Comparison of ENCODE assay signal across 9 cellular contexts in genomic region chr16:4612977-4613635, GRCh38. TPM values are rescaled to one million over a fixed set of nuclear protein-coding genes. Genes with fewer than 3 reads are reported as not detected.
DNase-seq lines count a peak whose midpoint lies in the region; ATAC-seq, FAIRE-seq and TF ChIP-seq lines count a peak whose summit lies in the region.
"Had no signal": no experiment of that assay in that cellular context is flagged by ENCODE, and none has a peak within 500 bp of the region (broad histone marks: within the 10 kb centered on the region; RNA-seq: fewer than 3 reads in every experiment).

No MANE protein-coding gene starts in this region.

- 67% methylated on average over 13 of the region's 14 CpGs for WGBS in A549 (ENCODE audit: missing lambda C conversion rate)

- TF ChIP-seq RAD21 in A549 (conservative IDR thresholded peaks at IDR 0.05 in 1 of 2, IDR thresholded peaks at IDR 0.05 in 1 of 2), result no peak

- H3K36me3 ChIP-seq in bronchial epithelial cell (ENCODE audit: control insufficient read depth, insufficient read depth, low read length), result peaks cover 9% of the 10 kb centered on the region

- TF ChIP-seq CTCF in A549 (IDR thresholded peaks at IDR 0.05) (no peak), bronchial epithelial cell (IDR thresholded peaks at IDR 0.05; ENCODE audit: insufficient read depth, low read length, severe bottlenecking) (no peak)

- H3K9me3 ChIP-seq in A549 (no peaks in the 10 kb centered on the region), mononuclear cell (ENCODE audit: low read depth, low read length) (no peaks in the 10 kb centered on the region)

- H3K4me2 ChIP-seq in A549, result peak overlapping the region; percentile 99

- ATAC-seq in A549, result no peak

- H3K27me3 ChIP-seq in bronchial epithelial cell (ENCODE audit: control insufficient read depth, insufficient read depth, low read length), result no peaks in the 10 kb centered on the region
- H3K27me3 ChIP-seq in mononuclear cell (ENCODE audit: insufficient read depth, low read length), result no peaks in the 10 kb centered on the region

- H3K4me3 ChIP-seq in A549 (peak overlapping the region; percentile 89), bronchial epithelial cell (ENCODE audit: low read depth, low read length) (peak overlapping the region; percentile 86), mononuclear cell (ENCODE audit: low read length) (peak overlapping the region; percentile 79)

- POLR2A ChIA-PET in A549 (lab: Yijun Ruan, JAX), result no interaction called here

- FAIRE-seq in A549 (lab: Jason Lieb, UNC) (no peak), bronchial epithelial cell (lab: Jason Lieb, UNC) (peak; percentile 94)

- H3K4me1 ChIP-seq in A549 (peaks cover 35% of the 10 kb centered on the region), mononuclear cell (ENCODE audit: insufficient read depth, low read length) (peaks cover 50% of the 10 kb centered on the region)

- DNase-seq in A549 (ENCODE audit: low read depth in 1 of 2, low spot score in 1 of 2), result no peak
- DNase-seq in HPDE6-E6E7 (ENCODE audit: extremely low spot score), result peak; percentile 58
- DNase-seq in bronchial epithelial cell (ENCODE audit: low read depth), result peak; percentile 45
- no peak for DNase-seq in NCI-H2227 treated with DMSO at 0.1 percent for 48 hours (lab: John Stamatoyannopoulos, UW)
- DNase-seq in NCI-H2029 treated with DMSO at 0.1 percent for 48 hours (lab: John Stamatoyannopoulos, UW), result no peak
- DNase-seq in stimulated activated CD4-positive, alpha-beta T cell treated with anti-CD3 and anti-CD28 coated beads, Interleukin-1b, Interleukin-23, amount 100 ng/mL, for 48 hours, result no peak
- DNase-seq in kidney tubule cell (ENCODE audit: low spot score), result no peak
- DNase-seq: activated CD4-positive, alpha-beta T cell treated with anti-CD3 and anti-CD28 coated beads for 1 hour had no signal

- CTCF ChIA-PET in A549 (lab: Yijun Ruan, JAX), result interaction anchor here (1.0 to 3.2 kb wide), 5 partner anchors 11 to 107 kb away, joined by 3 to 16 read pairs (median 4); partner anchors contain the start of gene MGRN1

- no peak for TF ChIP-seq EP300 in A549 (IDR thresholded peaks at IDR 0.05)

- TF ChIP-seq POLR2A in A549 (IDR thresholded peaks at IDR 0.05; ENCODE audit: low read length), result no peak

- peak overlapping the region; percentile 93 to 98 for H3K27ac ChIP-seq in A549

TF ChIP-seq in A549, 52 proteins besides CTCF, POLR2A, EP300 and RAD21:
- TF ChIP-seq POLR2AphosphoS2 (conservative IDR thresholded peaks at IDR 0.05; ENCODE audit: low read length) (no peak), PBX3 (IDR thresholded peaks at IDR 0.05) (no peak), CHD2 (IDR thresholded peaks at IDR 0.05; ENCODE audit: low read length, partially characterized antibody) (no peak), RARB (CRISPR knock-in tag; IDR thresholded peaks at IDR 0.05) (no peak), MYC (IDR thresholded peaks at IDR 0.05; ENCODE audit: borderline replicate concordance, low read length) (no peak), ESRRA (IDR thresholded peaks at IDR 0.05; ENCODE audit: borderline replicate concordance, low read length) (no peak), FOSB (CRISPR knock-in tag; IDR thresholded peaks at IDR 0.05) (no peak), ZNF302 (CRISPR knock-in tag; IDR thresholded peaks at IDR 0.05) (no peak), RNF2 (IDR thresholded peaks at IDR 0.05; ENCODE audit: borderline replicate concordance, low read depth) (no peak), PHF8 (IDR thresholded peaks at IDR 0.05; ENCODE audit: borderline replicate concordance, low read depth) (no peak), E2F6 (IDR thresholded peaks at IDR 0.05; ENCODE audit: borderline replicate concordance, low read depth) (no peak), RCOR1 (IDR thresholded peaks at IDR 0.05; ENCODE audit: low read depth, low read length) (no peak), BCL3 (IDR thresholded peaks at IDR 0.05) (no peak), EHF (CRISPR knock-in tag; IDR thresholded peaks at IDR 0.05) (no peak), NFE2L2 (conservative IDR thresholded peaks at IDR 0.05; ENCODE audit: low read length) (no peak), KDM5A (IDR thresholded peaks at IDR 0.05) (no peak), CBX8 (IDR thresholded peaks at IDR 0.05) (no peak), MAZ (IDR thresholded peaks at IDR 0.05; ENCODE audit: borderline replicate concordance, low read depth, low read length) (no peak), HOXB5 (CRISPR knock-in tag; IDR thresholded peaks at IDR 0.05) (no peak), HDAC2 (IDR thresholded peaks at IDR 0.05) (no peak)
TF ChIP-seq in A549: peak in this region for 0.

RNA-seq across cellular contexts. Expression of gene UBALD1, which starts 1.6 kb away (rescaled TPM):
- polyA plus RNA-seq in A549 (2011; rRNA removed), result 10.0 and 10.2 TPM in 2 replicates
- 52.3 and 75.7 TPM in 2 replicates for polyA plus RNA-seq in A549 (2012; cell fraction: cytosol; rRNA removed)
- polyA plus RNA-seq in A549 (2012; cell fraction: nucleus; rRNA removed), result 126 and 212 TPM in 2 replicates
- polyA plus RNA-seq in A549 (2017; fragmentation: RNase III; extraction: RNeasy Plus Mini Kit Qiagen cat#74134 plus additional on column Dnase treatment), result 33.2 to 36.6 TPM (median 34.1 TPM) in 3 replicates
- polyA minus RNA-seq in A549 (2011; rRNA and poly(A)+ RNA removed), result 6.7 and 10.2 TPM in 2 replicates
- total RNA-seq in bronchial epithelial cell, result 3.7 and 4.7 TPM in 2 replicates
- 7.9 TPM for total RNA-seq in mononuclear cell

RNA-seq across cellular contexts. Expression of gene MGRN1, which starts 11.5 kb away (rescaled TPM):
- polyA plus RNA-seq in A549 (2011; rRNA removed), result 4.3 and 8.2 TPM in 2 replicates
- polyA plus RNA-seq in A549 (2012; cell fraction: cytosol; rRNA removed), result 13.8 and 18.5 TPM in 2 replicates
- polyA plus RNA-seq in A549 (2012; cell fraction: nucleus; rRNA removed), result 34.4 and 34.6 TPM in 2 replicates
- polyA plus RNA-seq in A549 (2017; fragmentation: RNase III; extraction: RNeasy Plus Mini Kit Qiagen cat#74134 plus additional on column Dnase treatment), result 28.2 to 30.6 TPM (median 29.9 TPM) in 3 replicates
- 10.7 and 16.5 TPM in 2 replicates for polyA minus RNA-seq in A549 (2011; rRNA and poly(A)+ RNA removed)
- 6.1 and 10.1 TPM in 2 replicates for total RNA-seq in bronchial epithelial cell
- total RNA-seq in mononuclear cell, result 40.8 TPM

RNA-seq across cellular contexts. Expression of gene C16orf96, which starts 57.0 kb away (rescaled TPM):
- polyA plus RNA-seq in A549 (2011; rRNA removed) (0.03 TPM in 1 of 2 replicates, not detected in the other), A549 (2017; fragmentation: RNase III; extraction: RNeasy Plus Mini Kit Qiagen cat#74134 plus additional on column Dnase treatment) (0.01 to 0.03 TPM in 2 of 3 replicates, not detected in the other)
- 0.01 TPM in 2 replicates for polyA plus RNA-seq in A549 (2012; cell fraction: cytosol; rRNA removed)
- 0.02 and 0.04 TPM in 2 replicates for polyA plus RNA-seq in A549 (2012; cell fraction: nucleus; rRNA removed)
- not detected in 2 replicates for polyA minus RNA-seq in A549 (2011; rRNA and poly(A)+ RNA removed)
- total RNA-seq in bronchial epithelial cell (not detected in 2 replicates), mononuclear cell (0.42 TPM)

Comparison
In these comparisons a context has a peak if more than half of its experiments do, and no peak if none do; other contexts are left out.
1. DNase-seq: peak in HPDE6-E6E7 (single experiment) and bronchial epithelial cell (single experiment); none in A549 (0 of 2), NCI-H2227 treated with DMSO at 0.1 percent for 48 hours (single experiment), NCI-H2029 treated with DMSO at 0.1 percent for 48 hours (single experiment), stimulated activated CD4-positive, alpha-beta T cell treated with anti-CD3 and anti-CD28 coated beads, Interleukin-1b, Interleukin-23, amount 100 ng/mL, for 48 hours (single experiment) and kidney tubule cell (single experiment).
2. Peak in every context shown above with its lines, with median percentiles within 50 percentile points of each other: H3K4me3 ChIP-seq.